9 cellular contexts compared by ENCODE assay signal in the genomic region with DNA sequence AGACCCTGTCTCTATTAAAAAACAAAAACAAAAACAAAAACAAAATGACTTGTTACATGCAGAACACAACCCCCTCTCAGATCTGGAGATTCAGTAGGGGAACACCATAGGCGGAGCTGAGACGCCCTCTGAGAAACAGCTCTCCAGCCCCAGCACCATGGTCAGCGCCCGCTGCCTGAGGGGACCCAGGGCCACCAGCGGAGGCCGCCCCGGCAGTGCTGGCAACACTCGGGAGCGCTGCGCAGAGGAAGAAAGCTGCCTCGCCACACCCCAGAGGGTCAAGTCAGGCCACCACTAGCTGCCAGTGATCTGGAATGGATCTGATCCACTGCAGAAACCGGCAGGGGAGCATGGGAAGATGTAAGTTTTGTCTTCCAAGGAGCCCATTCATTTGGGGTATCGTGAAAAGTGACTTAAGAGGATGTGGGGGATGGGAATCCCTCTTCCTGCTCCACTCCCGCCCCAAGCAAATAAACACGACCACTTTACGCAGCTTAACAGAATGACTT. TPM values are rescaled to one million over a fixed set of nuclear protein-coding genes. Genes with fewer than 3 reads are reported as not detected.
DNase-seq lines count a peak whose midpoint lies in the region; ATAC-seq, FAIRE-seq and TF ChIP-seq lines count a peak whose summit lies in the region.
"Had no signal": no experiment of that assay in that cellular context is flagged by ENCODE, and none has a peak within 500 bp of the region (broad histone marks: within the 10 kb centered on the region; RNA-seq: fewer than 3 reads in every experiment).

No MANE protein-coding gene starts in this region.

- no peak for FAIRE-seq in GM19239 (lab: Jason Lieb, UNC)
- FAIRE-seq: GM18507 had no signal

- H3K36me3 ChIP-seq in SJSA1 (no peaks in the 10 kb centered on the region), mucosa of descending colon (ENCODE audit: low read depth) (no peaks in the 10 kb centered on the region)

- BruUV-seq in MCF 10A (replicated peaks; lab: Mats Ljungman, UMichigan) = no TSS peak

- H3K9me3 ChIP-seq in CD4-positive, alpha-beta T cell (ENCODE audit: control insufficient read depth, low read length) = no peaks in the 10 kb centered on the region
- H3K9me3 ChIP-seq in SJSA1 (replicated peaks) (0 out of 2 replicates have a peak, but pooled peaks cover 5% of the 10 kb centered on the region), mucosa of descending colon (no peaks in the 10 kb centered on the region)

- POLR2A ChIA-PET in CD4-positive, alpha-beta T cell (lab: Charles Lee) = interaction anchor here (1.4 kb wide), 1 partner anchor 10 kb away, joined by 4 read pairs; no protein-coding TSS in a partner anchor
- POLR2A ChIA-PET in MCF 10A (lab: Yijun Ruan, JAX) = interaction anchor here (1.7 kb wide), 1 partner anchor 10 kb away, joined by 5 read pairs; no protein-coding TSS in a partner anchor

- H3K9me3 Mint-ChIP-seq in CD4-positive, alpha-beta T cell = no peaks in the 10 kb centered on the region
- no peaks in the 10 kb centered on the region for H3K9me3 Mint-ChIP-seq in MCF 10A (ENCODE audit: unreplicated experiment)

- H3K27ac Mint-ChIP-seq in CD4-positive, alpha-beta T cell = no peak overlapping the region
- no peak overlapping the region for H3K27ac Mint-ChIP-seq in MCF 10A (ENCODE audit: low read depth, unreplicated experiment)

- peaks cover 24% of the 10 kb centered on the region for H3K4me1 Mint-ChIP-seq in CD4-positive, alpha-beta T cell (ENCODE audit: low read depth)
- H3K4me1 Mint-ChIP-seq in MCF 10A (ENCODE audit: insufficient read depth, unreplicated experiment) = no peaks in the 10 kb centered on the region

- intact Hi-C loops in CD4-positive, alpha-beta T cell (cut with DNase I, micrococcal nuclease) = no loop called here
- intact Hi-C loops in dorsolateral prefrontal cortex (cut with DNase I) (no loop called here), mucosa of descending colon (cut with DNase I, micrococcal nuclease) (no loop called here), MCF 10A (cut with micrococcal nuclease) (no loop called here)

- H3K36me3 Mint-ChIP-seq in CD4-positive, alpha-beta T cell (ENCODE audit: low read depth) = no peaks in the 10 kb centered on the region
- H3K36me3 Mint-ChIP-seq in MCF 10A (ENCODE audit: insufficient read depth, unreplicated experiment) = no peaks in the 10 kb centered on the region

- DNase-seq in CD4-positive, alpha-beta T cell = peak in 6 of 10 experiments; percentile 13 to 47 (median 34)
- DNase-seq in SJSA1 (ENCODE audit: low read depth in 1 of 2, low spot score in 2 of 2) (peak; percentile 50 to 68), dorsolateral prefrontal cortex (no peak), mucosa of descending colon (peak in 2 of 3 donors; percentile 64 to 69), GM19239 (ENCODE audit: insufficient read length, low spot score) (no peak), MCF 10A (ENCODE audit: unreplicated experiment) (no peak)

- CTCF ChIA-PET in CD4-positive, alpha-beta T cell (lab: Charles Lee) = interaction anchor here (0.5 kb wide), 1 partner anchor 27 kb away, joined by 3 read pairs; no protein-coding TSS in a partner anchor
- CTCF ChIA-PET in MCF 10A (lab: Yijun Ruan, JAX) = interaction anchor here (0.8 to 2.0 kb wide), 6 partner anchors 11 to 175 kb away, joined by 3 to 8 read pairs (median 5); no protein-coding TSS in a partner anchor

- peak overlapping the region; percentile 92 for H3K4me3 Mint-ChIP-seq in CD4-positive, alpha-beta T cell
- H3K4me3 Mint-ChIP-seq in MCF 10A (ENCODE audit: unreplicated experiment) = no peak overlapping the region

- peaks cover 93% of the 10 kb centered on the region for H3K27me3 ChIP-seq in CD4-positive, alpha-beta T cell (ENCODE audit: control insufficient read depth, insufficient read depth, low read length)
- peaks cover 60% of the 10 kb centered on the region for H3K27me3 ChIP-seq in SJSA1 (replicated peaks)
- peaks cover 0 to 62% (median 38%) of the 10 kb centered on the region in 45 donors for H3K27me3 ChIP-seq in dorsolateral prefrontal cortex

- ATAC-seq in CD4-positive, alpha-beta T cell (ENCODE audit: poor library complexity) = peak; percentile 39
- ATAC-seq in mucosa of descending colon (peak; percentile 73), HG03025 (IDR thresholded peaks at IDR 0.05; ENCODE audit: low FRiP score, unreplicated experiment) (no peak), GM18858 (IDR thresholded peaks at IDR 0.05; ENCODE audit: unreplicated experiment) (no peak)

- H3K27ac ChIP-seq in CD4-positive, alpha-beta T cell (ENCODE audit: low read depth, low read length) = no peak overlapping the region
- H3K27ac ChIP-seq in SJSA1 (no peak overlapping the region), dorsolateral prefrontal cortex (no peak overlapping the region)

- TF ChIP-seq CTCF in CD4-positive, alpha-beta T cell (IDR thresholded peaks at IDR 0.05) = no peak
- no peak for TF ChIP-seq CTCF in dorsolateral prefrontal cortex (IDR thresholded peaks at IDR 0.05 in 54 of 56, conservative IDR thresholded peaks at IDR 0.05 in 2 of 56; ENCODE audit: low read depth in 1 of 56, partially characterized antibody in 56 of 56)
- no peak for TF ChIP-seq CTCF in mucosa of descending colon (IDR thresholded peaks at IDR 0.05)
- TF ChIP-seq CTCF in MCF 10A (IDR thresholded peaks at IDR 0.05; ENCODE audit: unreplicated experiment) = no peak

- H3K27me3 Mint-ChIP-seq in CD4-positive, alpha-beta T cell = peaks cover 76% of the 10 kb centered on the region
- peaks cover 38% of the 10 kb centered on the region for H3K27me3 Mint-ChIP-seq in MCF 10A (ENCODE audit: insufficient read depth, unreplicated experiment)

- H3K4me3 ChIP-seq in SJSA1 (no peak overlapping the region), dorsolateral prefrontal cortex (peak overlapping the region in 31 of 59 donors; percentile 5 to 61 (median 49)), mucosa of descending colon (no peak overlapping the region)

- H3K4me1 ChIP-seq in SJSA1 (replicated peaks) (peaks cover 9% of the 10 kb centered on the region), mucosa of descending colon (ENCODE audit: low read depth) (peaks cover 5% of the 10 kb centered on the region)

RNA-seq across cellular contexts. Expression of gene ACTA1, which starts 3.1 kb away (rescaled TPM):
- not detected for total RNA-seq in CD4-positive, alpha-beta T cell
- total RNA-seq in SJSA1 (2014; rRNA removed; shearing (Covaris generic)) = not detected in 2 replicates
- total RNA-seq in dorsolateral prefrontal cortex (1 to 10 TPM in 52 of 120 experiments, under 1 TPM in 54, not detected in 14; 0.29 to 3.3 (median 0.96) TPM), mucosa of descending colon (1 to 10 TPM in 2 of 3 donors, not detected in 1; 2.8 to 4.1 TPM), MCF 10A (2022) (0.42 TPM in 1 of 2 replicates, not detected in the other)

Comparison
In these comparisons a context has a peak if more than half of its experiments do, and no peak if none do; other contexts are left out.
1. ATAC-seq: peak in CD4-positive, alpha-beta T cell (single experiment) and mucosa of descending colon (single experiment); none in HG03025 (single experiment) and GM18858 (single experiment).
2. DNase-seq: peak in CD4-positive, alpha-beta T cell (6 of 10), SJSA1 (2 of 2) and mucosa of descending colon (2 of 3); none in dorsolateral prefrontal cortex (0 of 10), GM19239 (single experiment) and MCF 10A (single experiment).
3. H3K4me3 ChIP-seq: peak in dorsolateral prefrontal cortex (31 of 59); none in SJSA1 (single experiment) and mucosa of descending colon (single experiment).